In genomic region chr6:13614126-13614925, GRCh38 we compare ENCODE assay signal across 8 cellular contexts. TPM values are rescaled to one million over a fixed set of nuclear protein-coding genes. Genes with fewer than 3 reads are reported as not detected.
DNase-seq lines count a peak whose midpoint lies in the region; ATAC-seq, FAIRE-seq and TF ChIP-seq lines count a peak whose summit lies in the region.

No MANE protein-coding gene starts in this region.

- FAIRE-seq in urothelium cell line (lab: Jason Lieb, UNC): no peak

- no peaks in the 10 kb centered on the region for H3K9me3 ChIP-seq in muscle layer of duodenum (ENCODE audit: control insufficient read depth in 1 of 2, low read length in 2 of 2)

- peak; percentile 40 for DNase-seq in NOMO-1 treated with DMSO at 0.1 percent for 48 hours (lab: John Stamatoyannopoulos, UW; ENCODE audit: unreplicated experiment)
- no peak for DNase-seq in NOMO-1 treated with dmso at 0.1 percent for 144 hours (lab: John Stamatoyannopoulos, UW; ENCODE audit: unreplicated experiment)
- DNase-seq in H4 (ENCODE audit: low spot score): peak; percentile 10
- DNase-seq in LHCN-M2 (ENCODE audit: low read depth): peak; percentile 61
- DNase-seq in urothelium cell line (ENCODE audit: low spot score): peak; percentile 50

- peak overlapping the region; percentile 93 to 99 for H3K4me3 ChIP-seq in muscle layer of duodenum (ENCODE audit: low read depth in 1 of 2, low read length in 2 of 2)

- no peak for TF ChIP-seq CTCF in VCaP (conservative IDR thresholded peaks at IDR 0.05)

- peak overlapping the region; percentile 67 for H3K27ac ChIP-seq in VCaP
- peak overlapping the region; percentile 96 for H3K27ac ChIP-seq in muscle layer of duodenum (ENCODE audit: low read length)

- H3K36me3 ChIP-seq in muscle layer of duodenum (ENCODE audit: control insufficient read depth in 1 of 2, insufficient read depth in 2 of 2, low read length in 2 of 2): peaks cover 15 to 20% of the 10 kb centered on the region in 2 donors

- H3K27me3 ChIP-seq in muscle layer of duodenum (ENCODE audit: low read depth, low read length): no peaks in the 10 kb centered on the region

- peak; percentile 52 for ATAC-seq in esophagus mucosa

- H3K4me1 ChIP-seq in muscle layer of duodenum (ENCODE audit: control insufficient read depth in 1 of 2, insufficient read depth in 2 of 2, low read length in 2 of 2): peaks cover 4 to 27% of the 10 kb centered on the region in 2 donors

RNA-seq across cellular contexts. Expression of gene NOL7, which starts 0.8 kb away (rescaled TPM):
- total RNA-seq in H4 (2014; rRNA removed; shearing (Covaris generic)): 104 and 110 TPM in 2 replicates
- total RNA-seq in LHCN-M2 (2014; rRNA removed) (108 and 140 TPM in 2 replicates), esophagus mucosa (33.1 TPM)
- polyA plus RNA-seq in LHCN-M2 (2012): 58.2 TPM

RNA-seq across cellular contexts. Expression of gene SIRT5, which starts 39.9 kb away (rescaled TPM):
- 13.3 and 25.6 TPM in 2 replicates for total RNA-seq in H4 (2014; rRNA removed; shearing (Covaris generic))
- total RNA-seq in LHCN-M2 (2014; rRNA removed) (4.1 and 4.9 TPM in 2 replicates), esophagus mucosa (7.2 TPM)
- 2.9 TPM for polyA plus RNA-seq in LHCN-M2 (2012)
